ENCODE assay signal across 8 cellular contexts in genomic region chr10:23438547-23439451, GRCh38. TPM values are rescaled to one million over a fixed set of nuclear protein-coding genes. Genes with fewer than 3 reads are reported as not detected.
DNase-seq lines count a peak whose midpoint lies in the region; ATAC-seq and TF ChIP-seq lines count a peak whose summit lies in the region.

A gene with protein sequence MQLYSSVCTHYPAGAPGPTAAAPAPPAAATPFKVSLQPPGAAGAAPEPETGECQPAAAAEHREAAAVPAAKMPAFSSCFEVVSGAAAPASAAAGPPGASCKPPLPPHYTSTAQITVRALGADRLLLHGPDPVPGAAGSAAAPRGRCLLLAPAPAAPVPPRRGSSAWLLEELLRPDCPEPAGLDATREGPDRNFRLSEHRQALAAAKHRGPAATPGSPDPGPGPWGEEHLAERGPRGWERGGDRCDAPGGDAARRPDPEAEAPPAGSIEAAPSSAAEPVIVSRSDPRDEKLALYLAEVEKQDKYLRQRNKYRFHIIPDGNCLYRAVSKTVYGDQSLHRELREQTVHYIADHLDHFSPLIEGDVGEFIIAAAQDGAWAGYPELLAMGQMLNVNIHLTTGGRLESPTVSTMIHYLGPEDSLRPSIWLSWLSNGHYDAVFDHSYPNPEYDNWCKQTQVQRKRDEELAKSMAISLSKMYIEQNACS (plus strand): TSS chr10:23439075. CDS start chr10:23439458, 383 bp downstream.

- H3K4me3 ChIP-seq in GM12875 (ENCODE audit: low read depth, low read length) (peak within 1 kb of the TSS; percentile 72), left ventricle myocardium inferior (peak within 1 kb of the TSS; percentile 87), prostate gland (peak within 1 kb of the TSS; percentile 87 to 92)

- intact Hi-C loops in left ventricle myocardium inferior (cut with micrococcal nuclease) = no loop called here
- intact Hi-C loops in prostate gland (cut with DNase I) = no loop called here

- peaks cover 50% of the 10 kb centered on the region for H3K4me1 ChIP-seq in left ventricle myocardium inferior
- H3K4me1 ChIP-seq in prostate gland (replicated peaks) = no peaks in the 10 kb centered on the region

- peak; percentile 85 for ATAC-seq in HG02678 (IDR thresholded peaks at IDR 0.05; ENCODE audit: unreplicated experiment)

- peak within 1 kb of the TSS; percentile 99 for H3K27ac ChIP-seq in left ventricle myocardium inferior (replicated peaks)
- H3K27ac ChIP-seq in prostate gland = peak within 1 kb of the TSS; percentile 94 to 96

- TF ChIP-seq CTCF in GM12875 (IDR thresholded peaks at IDR 0.05; ENCODE audit: borderline replicate concordance, insufficient read depth, low read depth, low read length) (no peak), left ventricle myocardium inferior (IDR thresholded peaks at IDR 0.05; ENCODE audit: borderline replicate concordance) (peak; percentile 35), prostate gland (IDR thresholded peaks at IDR 0.05) (peak in 1 of 4 experiments; percentile 43)

- peaks cover 11% of the 10 kb centered on the region for H3K36me3 ChIP-seq in left ventricle myocardium inferior
- no peaks in the 10 kb centered on the region for H3K36me3 ChIP-seq in prostate gland

- H3K9me3 ChIP-seq in left ventricle myocardium inferior (replicated peaks) (no peaks in the 10 kb centered on the region), prostate gland (no peaks in the 10 kb centered on the region)

- peak; percentile 77 for TF ChIP-seq POLR2A in prostate gland (IDR thresholded peaks at IDR 0.05)

- H3K27me3 ChIP-seq in left ventricle myocardium inferior (ENCODE audit: low read depth) (no peaks in the 10 kb centered on the region), prostate gland (replicated peaks; ENCODE audit: insufficient read depth) (no peaks in the 10 kb centered on the region)

- DNase-seq in NCI-H1105 treated with DMSO at 0.1 percent for 48 hours (lab: John Stamatoyannopoulos, UW) (peak; percentile 63), T-helper 1 cell (peak; percentile 87 to 94 (median 92)), amniotic stem cell (lab: John Stamatoyannopoulos, UW) (peak; percentile 87), left ventricle myocardium inferior (peak; percentile 97), prostate gland (ENCODE audit: low spot score) (peak; percentile 97), ureter (ENCODE audit: low spot score) (peak; percentile 95)

- under 1% methylated on average over 52 of the region's 115 CpGs for WGBS in prostate gland

RNA-seq across cellular contexts. Expression of the gene that starts here (rescaled TPM):
- 19.5 TPM for total RNA-seq in left ventricle myocardium inferior
- total RNA-seq in prostate gland = 10 to 100 TPM; 11.9 to 13.8 TPM
- total RNA-seq in ureter = 10.6 TPM

Comparison
In these comparisons a context has a peak if more than half of its experiments do, and no peak if none do; other contexts are left out.
1. Peak in every context shown above with its lines: DNase-seq, ATAC-seq, H3K4me3 ChIP-seq and H3K27ac ChIP-seq.